ENCODE assay signal across 1 cellular context in the genomic region with DNA sequence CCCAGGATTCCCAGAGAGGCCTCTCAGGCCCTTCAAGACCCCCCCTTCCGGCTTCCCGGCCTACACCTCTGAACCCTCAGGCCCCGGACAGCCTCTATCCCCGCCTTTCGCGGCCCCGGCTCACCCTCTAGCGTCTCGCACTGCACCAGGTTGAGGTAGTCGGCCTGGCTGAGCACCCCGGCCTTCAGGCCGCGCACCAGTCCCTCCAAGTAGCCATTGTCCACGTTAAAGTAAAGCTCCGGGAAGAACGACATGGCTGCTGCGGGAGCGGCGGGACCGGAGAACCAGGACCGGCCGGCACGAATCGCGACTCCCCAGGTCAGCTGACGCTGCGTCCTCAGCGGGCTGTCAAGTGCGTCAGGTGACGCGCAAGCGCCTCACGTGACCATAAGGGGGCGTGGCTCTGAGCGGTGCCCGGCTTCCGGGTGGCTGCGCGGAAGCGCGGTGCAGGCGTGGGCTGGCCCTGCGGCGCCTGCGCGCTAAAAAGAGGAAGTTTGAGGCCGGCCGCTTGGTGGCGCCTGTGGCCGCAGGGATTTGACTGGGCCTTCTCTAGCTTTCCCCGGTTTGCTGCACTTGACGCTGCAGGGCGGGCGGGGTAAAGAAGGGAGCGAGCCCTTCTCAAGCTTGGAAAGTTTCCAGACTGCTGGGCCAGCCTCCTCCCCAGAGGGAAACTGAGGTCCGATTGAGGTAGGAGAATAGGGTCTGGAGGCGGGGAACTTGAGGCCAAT.
TF ChIP-seq lines count a peak whose summit lies in the region.

A gene (minus strand): TSS at position 325 of the 728 bp plus-strand sequence. CDS start 71 bp downstream, at position 254.

TF ChIP-seq in HepG2, 621 proteins besides CTCF, POLR2A, EP300 and RAD21 (continued from another document and continues in another):
- TF ChIP-seq, protein P1, sequence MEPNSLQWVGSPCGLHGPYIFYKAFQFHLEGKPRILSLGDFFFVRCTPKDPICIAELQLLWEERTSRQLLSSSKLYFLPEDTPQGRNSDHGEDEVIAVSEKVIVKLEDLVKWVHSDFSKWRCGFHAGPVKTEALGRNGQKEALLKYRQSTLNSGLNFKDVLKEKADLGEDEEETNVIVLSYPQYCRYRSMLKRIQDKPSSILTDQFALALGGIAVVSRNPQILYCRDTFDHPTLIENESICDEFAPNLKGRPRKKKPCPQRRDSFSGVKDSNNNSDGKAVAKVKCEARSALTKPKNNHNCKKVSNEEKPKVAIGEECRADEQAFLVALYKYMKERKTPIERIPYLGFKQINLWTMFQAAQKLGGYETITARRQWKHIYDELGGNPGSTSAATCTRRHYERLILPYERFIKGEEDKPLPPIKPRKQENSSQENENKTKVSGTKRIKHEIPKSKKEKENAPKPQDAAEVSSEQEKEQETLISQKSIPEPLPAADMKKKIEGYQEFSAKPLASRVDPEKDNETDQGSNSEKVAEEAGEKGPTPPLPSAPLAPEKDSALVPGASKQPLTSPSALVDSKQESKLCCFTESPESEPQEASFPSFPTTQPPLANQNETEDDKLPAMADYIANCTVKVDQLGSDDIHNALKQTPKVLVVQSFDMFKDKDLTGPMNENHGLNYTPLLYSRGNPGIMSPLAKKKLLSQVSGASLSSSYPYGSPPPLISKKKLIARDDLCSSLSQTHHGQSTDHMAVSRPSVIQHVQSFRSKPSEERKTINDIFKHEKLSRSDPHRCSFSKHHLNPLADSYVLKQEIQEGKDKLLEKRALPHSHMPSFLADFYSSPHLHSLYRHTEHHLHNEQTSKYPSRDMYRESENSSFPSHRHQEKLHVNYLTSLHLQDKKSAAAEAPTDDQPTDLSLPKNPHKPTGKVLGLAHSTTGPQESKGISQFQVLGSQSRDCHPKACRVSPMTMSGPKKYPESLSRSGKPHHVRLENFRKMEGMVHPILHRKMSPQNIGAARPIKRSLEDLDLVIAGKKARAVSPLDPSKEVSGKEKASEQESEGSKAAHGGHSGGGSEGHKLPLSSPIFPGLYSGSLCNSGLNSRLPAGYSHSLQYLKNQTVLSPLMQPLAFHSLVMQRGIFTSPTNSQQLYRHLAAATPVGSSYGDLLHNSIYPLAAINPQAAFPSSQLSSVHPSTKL (CRISPR knock-in tag; IDR thresholded peaks at IDR 0.05) = peak; percentile 81
- peak; percentile 80 for TF ChIP-seq REPIN1 (CRISPR knock-in tag; IDR thresholded peaks at IDR 0.05; ENCODE audit: borderline replicate concordance, low read depth)
- TF ChIP-seq, protein P2, sequence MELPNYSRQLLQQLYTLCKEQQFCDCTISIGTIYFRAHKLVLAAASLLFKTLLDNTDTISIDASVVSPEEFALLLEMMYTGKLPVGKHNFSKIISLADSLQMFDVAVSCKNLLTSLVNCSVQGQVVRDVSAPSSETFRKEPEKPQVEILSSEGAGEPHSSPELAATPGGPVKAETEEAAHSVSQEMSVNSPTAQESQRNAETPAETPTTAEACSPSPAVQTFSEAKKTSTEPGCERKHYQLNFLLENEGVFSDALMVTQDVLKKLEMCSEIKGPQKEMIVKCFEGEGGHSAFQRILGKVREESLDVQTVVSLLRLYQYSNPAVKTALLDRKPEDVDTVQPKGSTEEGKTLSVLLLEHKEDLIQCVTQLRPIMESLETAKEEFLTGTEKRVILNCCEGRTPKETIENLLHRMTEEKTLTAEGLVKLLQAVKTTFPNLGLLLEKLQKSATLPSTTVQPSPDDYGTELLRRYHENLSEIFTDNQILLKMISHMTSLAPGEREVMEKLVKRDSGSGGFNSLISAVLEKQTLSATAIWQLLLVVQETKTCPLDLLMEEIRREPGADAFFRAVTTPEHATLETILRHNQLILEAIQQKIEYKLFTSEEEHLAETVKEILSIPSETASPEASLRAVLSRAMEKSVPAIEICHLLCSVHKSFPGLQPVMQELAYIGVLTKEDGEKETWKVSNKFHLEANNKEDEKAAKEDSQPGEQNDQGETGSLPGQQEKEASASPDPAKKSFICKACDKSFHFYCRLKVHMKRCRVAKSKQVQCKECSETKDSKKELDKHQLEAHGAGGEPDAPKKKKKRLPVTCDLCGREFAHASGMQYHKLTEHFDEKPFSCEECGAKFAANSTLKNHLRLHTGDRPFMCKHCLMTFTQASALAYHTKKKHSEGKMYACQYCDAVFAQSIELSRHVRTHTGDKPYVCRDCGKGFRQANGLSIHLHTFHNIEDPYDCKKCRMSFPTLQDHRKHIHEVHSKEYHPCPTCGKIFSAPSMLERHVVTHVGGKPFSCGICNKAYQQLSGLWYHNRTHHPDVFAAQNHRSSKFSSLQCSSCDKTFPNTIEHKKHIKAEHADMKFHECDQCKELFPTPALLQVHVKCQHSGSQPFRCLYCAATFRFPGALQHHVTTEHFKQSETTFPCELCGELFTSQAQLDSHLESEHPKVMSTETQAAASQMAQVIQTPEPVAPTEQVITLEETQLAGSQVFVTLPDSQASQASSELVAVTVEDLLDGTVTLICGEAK (IDR thresholded peaks at IDR 0.05) = no peak
- TF ChIP-seq, protein P2 (CRISPR knock-in tag; IDR thresholded peaks at IDR 0.05) = peak; percentile 82
- TF ChIP-seq ZNF501 (CRISPR knock-in tag; IDR thresholded peaks at IDR 0.05) = peak; percentile 96
- TF ChIP-seq, protein P3, sequence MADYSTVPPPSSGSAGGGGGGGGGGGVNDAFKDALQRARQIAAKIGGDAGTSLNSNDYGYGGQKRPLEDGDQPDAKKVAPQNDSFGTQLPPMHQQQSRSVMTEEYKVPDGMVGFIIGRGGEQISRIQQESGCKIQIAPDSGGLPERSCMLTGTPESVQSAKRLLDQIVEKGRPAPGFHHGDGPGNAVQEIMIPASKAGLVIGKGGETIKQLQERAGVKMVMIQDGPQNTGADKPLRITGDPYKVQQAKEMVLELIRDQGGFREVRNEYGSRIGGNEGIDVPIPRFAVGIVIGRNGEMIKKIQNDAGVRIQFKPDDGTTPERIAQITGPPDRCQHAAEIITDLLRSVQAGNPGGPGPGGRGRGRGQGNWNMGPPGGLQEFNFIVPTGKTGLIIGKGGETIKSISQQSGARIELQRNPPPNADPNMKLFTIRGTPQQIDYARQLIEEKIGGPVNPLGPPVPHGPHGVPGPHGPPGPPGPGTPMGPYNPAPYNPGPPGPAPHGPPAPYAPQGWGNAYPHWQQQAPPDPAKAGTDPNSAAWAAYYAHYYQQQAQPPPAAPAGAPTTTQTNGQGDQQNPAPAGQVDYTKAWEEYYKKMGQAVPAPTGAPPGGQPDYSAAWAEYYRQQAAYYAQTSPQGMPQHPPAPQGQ (CRISPR knock-in tag; IDR thresholded peaks at IDR 0.05; ENCODE audit: borderline replicate concordance) = 0 out of 2 replicates have a peak, but pooled peaks have one; percentile 39
- TF ChIP-seq, protein P4, sequence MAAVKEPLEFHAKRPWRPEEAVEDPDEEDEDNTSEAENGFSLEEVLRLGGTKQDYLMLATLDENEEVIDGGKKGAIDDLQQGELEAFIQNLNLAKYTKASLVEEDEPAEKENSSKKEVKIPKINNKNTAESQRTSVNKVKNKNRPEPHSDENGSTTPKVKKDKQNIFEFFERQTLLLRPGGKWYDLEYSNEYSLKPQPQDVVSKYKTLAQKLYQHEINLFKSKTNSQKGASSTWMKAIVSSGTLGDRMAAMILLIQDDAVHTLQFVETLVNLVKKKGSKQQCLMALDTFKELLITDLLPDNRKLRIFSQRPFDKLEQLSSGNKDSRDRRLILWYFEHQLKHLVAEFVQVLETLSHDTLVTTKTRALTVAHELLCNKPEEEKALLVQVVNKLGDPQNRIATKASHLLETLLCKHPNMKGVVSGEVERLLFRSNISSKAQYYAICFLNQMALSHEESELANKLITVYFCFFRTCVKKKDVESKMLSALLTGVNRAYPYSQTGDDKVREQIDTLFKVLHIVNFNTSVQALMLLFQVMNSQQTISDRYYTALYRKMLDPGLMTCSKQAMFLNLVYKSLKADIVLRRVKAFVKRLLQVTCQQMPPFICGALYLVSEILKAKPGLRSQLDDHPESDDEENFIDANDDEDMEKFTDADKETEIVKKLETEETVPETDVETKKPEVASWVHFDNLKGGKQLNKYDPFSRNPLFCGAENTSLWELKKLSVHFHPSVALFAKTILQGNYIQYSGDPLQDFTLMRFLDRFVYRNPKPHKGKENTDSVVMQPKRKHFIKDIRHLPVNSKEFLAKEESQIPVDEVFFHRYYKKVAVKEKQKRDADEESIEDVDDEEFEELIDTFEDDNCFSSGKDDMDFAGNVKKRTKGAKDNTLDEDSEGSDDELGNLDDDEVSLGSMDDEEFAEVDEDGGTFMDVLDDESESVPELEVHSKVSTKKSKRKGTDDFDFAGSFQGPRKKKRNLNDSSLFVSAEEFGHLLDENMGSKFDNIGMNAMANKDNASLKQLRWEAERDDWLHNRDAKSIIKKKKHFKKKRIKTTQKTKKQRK (IDR thresholded peaks at IDR 0.05; ENCODE audit: low read length) = no peak
- 0 out of 2 replicates have a peak, but pooled peaks have one; percentile 83 for TF ChIP-seq ZNF33A (CRISPR knock-in tag; IDR thresholded peaks at IDR 0.05; ENCODE audit: borderline replicate concordance)
- no peak for TF ChIP-seq ISX (CRISPR knock-in tag; conservative IDR thresholded peaks at IDR 0.05)
- TF ChIP-seq, protein P5, sequence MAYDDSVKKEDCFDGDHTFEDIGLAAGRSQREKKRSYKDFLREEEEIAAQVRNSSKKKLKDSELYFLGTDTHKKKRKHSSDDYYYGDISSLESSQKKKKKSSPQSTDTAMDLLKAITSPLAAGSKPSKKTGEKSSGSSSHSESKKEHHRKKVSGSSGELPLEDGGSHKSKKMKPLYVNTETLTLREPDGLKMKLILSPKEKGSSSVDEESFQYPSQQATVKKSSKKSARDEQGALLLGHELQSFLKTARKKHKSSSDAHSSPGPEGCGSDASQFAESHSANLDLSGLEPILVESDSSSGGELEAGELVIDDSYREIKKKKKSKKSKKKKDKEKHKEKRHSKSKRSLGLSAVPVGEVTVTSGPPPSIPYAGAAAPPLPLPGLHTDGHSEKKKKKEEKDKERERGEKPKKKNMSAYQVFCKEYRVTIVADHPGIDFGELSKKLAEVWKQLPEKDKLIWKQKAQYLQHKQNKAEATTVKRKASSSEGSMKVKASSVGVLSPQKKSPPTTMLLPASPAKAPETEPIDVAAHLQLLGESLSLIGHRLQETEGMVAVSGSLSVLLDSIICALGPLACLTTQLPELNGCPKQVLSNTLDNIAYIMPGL (CRISPR knock-in tag; IDR thresholded peaks at IDR 0.05; ENCODE audit: borderline replicate concordance in 1 of 2, low read depth in 1 of 2) = peak; percentile 96 to 97
- TF ChIP-seq, protein P6, sequence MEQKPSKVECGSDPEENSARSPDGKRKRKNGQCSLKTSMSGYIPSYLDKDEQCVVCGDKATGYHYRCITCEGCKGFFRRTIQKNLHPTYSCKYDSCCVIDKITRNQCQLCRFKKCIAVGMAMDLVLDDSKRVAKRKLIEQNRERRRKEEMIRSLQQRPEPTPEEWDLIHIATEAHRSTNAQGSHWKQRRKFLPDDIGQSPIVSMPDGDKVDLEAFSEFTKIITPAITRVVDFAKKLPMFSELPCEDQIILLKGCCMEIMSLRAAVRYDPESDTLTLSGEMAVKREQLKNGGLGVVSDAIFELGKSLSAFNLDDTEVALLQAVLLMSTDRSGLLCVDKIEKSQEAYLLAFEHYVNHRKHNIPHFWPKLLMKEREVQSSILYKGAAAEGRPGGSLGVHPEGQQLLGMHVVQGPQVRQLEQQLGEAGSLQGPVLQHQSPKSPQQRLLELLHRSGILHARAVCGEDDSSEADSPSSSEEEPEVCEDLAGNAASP (CRISPR knock-in tag; IDR thresholded peaks at IDR 0.05; ENCODE audit: borderline replicate concordance) = peak; percentile 91
- peak; percentile 72; the same call in 1 of the 2 replicates for TF ChIP-seq ZNF761 (CRISPR knock-in tag; conservative IDR thresholded peaks at IDR 0.05)
- TF ChIP-seq, protein P7, sequence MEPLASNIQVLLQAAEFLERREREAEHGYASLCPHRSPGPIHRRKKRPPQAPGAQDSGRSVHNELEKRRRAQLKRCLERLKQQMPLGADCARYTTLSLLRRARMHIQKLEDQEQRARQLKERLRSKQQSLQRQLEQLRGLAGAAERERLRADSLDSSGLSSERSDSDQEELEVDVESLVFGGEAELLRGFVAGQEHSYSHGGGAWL (CRISPR knock-in tag; IDR thresholded peaks at IDR 0.05) = peak; percentile 79
- TF ChIP-seq EEA1 (CRISPR knock-in tag; IDR thresholded peaks at IDR 0.05; ENCODE audit: borderline replicate concordance) = no peak; the same call in 1 of the 2 replicates
- peak; percentile 97 for TF ChIP-seq KDM5A (IDR thresholded peaks at IDR 0.05; ENCODE audit: borderline replicate concordance, low read length)
- TF ChIP-seq JUNB (CRISPR knock-in tag; IDR thresholded peaks at IDR 0.05; ENCODE audit: borderline replicate concordance) = no peak
- peak; percentile 95 for TF ChIP-seq POLR2G (IDR thresholded peaks at IDR 0.05; ENCODE audit: low read depth, low read length)
- peak; percentile 17; the same call in 1 of the 2 replicates for TF ChIP-seq KAT7 (CRISPR knock-in tag; IDR thresholded peaks at IDR 0.05; ENCODE audit: borderline replicate concordance)
- peak; percentile 91 for TF ChIP-seq ZMYM4 (CRISPR knock-in tag; IDR thresholded peaks at IDR 0.05)
- TF ChIP-seq ARHGAP35 (CRISPR knock-in tag; IDR thresholded peaks at IDR 0.05; ENCODE audit: borderline replicate concordance) = peak; percentile 80; the same call in 1 of the 2 replicates
- TF ChIP-seq MYC (CRISPR knock-in tag; IDR thresholded peaks at IDR 0.05; ENCODE audit: borderline replicate concordance) = peak; percentile 88
- peak; percentile 88 for TF ChIP-seq SALL1 (CRISPR knock-in tag; IDR thresholded peaks at IDR 0.05)
- TF ChIP-seq, protein P8, sequence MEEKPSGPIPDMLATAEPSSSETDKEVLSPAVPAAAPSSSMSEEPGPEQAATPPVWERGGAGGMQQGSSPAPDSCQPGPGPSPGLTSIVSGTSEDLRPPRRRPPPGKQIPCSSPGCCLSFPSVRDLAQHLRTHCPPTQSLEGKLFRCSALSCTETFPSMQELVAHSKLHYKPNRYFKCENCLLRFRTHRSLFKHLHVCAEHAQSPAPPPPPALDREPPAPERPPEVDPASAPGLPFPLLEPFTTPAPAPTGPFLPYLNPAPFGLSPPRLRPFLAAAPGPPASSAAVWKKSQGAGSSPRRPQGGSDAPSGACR (CRISPR knock-in tag; IDR thresholded peaks at IDR 0.05) = peak; percentile 95
- TF ChIP-seq SATB2 (CRISPR knock-in tag; IDR thresholded peaks at IDR 0.05) = no peak
- peak; percentile 71; the same call in 1 of the 2 replicates for TF ChIP-seq ATF1 (CRISPR knock-in tag; IDR thresholded peaks at IDR 0.05)
